Comparison of ENCODE assay signal across 8 cellular contexts in genomic region chr14:24481622-24482324, GRCh38. TPM values are rescaled to one million over a fixed set of nuclear protein-coding genes. Genes with fewer than 3 reads are reported as not detected.
DNase-seq lines count a peak whose midpoint lies in the region; ATAC-seq and TF ChIP-seq lines count a peak whose summit lies in the region.

No MANE protein-coding gene starts in this region.

- H3K4me3 ChIP-seq in AG10803 (ENCODE audit: low read length) (no peak overlapping the region), Peyer's patch (no peak overlapping the region)

- H3K9me3 Mint-ChIP-seq in activated naive CD4-positive, alpha-beta T cell treated with anti-CD3 and anti-CD28 coated beads, Interleukin-2, amount 10 ng/mL, durations not matched to agents 7 days and 5 days = no peaks in the 10 kb centered on the region
- no peaks in the 10 kb centered on the region for H3K9me3 Mint-ChIP-seq in immature natural killer cell

- no peak for TF ChIP-seq POLR2A in Peyer's patch (IDR thresholded peaks at IDR 0.05)

- H3K4me1 ChIP-seq in Peyer's patch = no peaks in the 10 kb centered on the region

- no peaks in the 10 kb centered on the region for H3K9me3 ChIP-seq in Peyer's patch

- H3K27me3 ChIP-seq in Peyer's patch = no peaks in the 10 kb centered on the region

- peak; percentile 48 for ATAC-seq in GM18499 (IDR thresholded peaks at IDR 0.05; ENCODE audit: insufficient read depth, unreplicated experiment)
- peak; percentile 64 for ATAC-seq in HG03103 (IDR thresholded peaks at IDR 0.05; ENCODE audit: low read depth, unreplicated experiment)
- ATAC-seq in HG02840 (IDR thresholded peaks at IDR 0.05; ENCODE audit: low FRiP score, unreplicated experiment) = no peak

- peak overlapping the region; percentile 49 for H3K27ac Mint-ChIP-seq in activated naive CD4-positive, alpha-beta T cell treated with anti-CD3 and anti-CD28 coated beads, Interleukin-2, amount 10 ng/mL, durations not matched to agents 7 days and 5 days
- H3K27ac Mint-ChIP-seq in immature natural killer cell = peak overlapping the region in 4 of 6 donors; percentile 48 to 91 (median 70)

- no peaks in the 10 kb centered on the region for H3K36me3 ChIP-seq in Peyer's patch

- CTCF ChIA-PET in activated naive CD4-positive, alpha-beta T cell treated with anti-CD3 and anti-CD28 coated beads, Interleukin-2, amount 10 ng/mL, durations not matched to agents 7 days and 5 days (lab: Charles Lee) = interaction anchor here (0.7 to 4.1 kb wide), 11 partner anchors 21 to 651 kb away, joined by 3 to 33 read pairs (median 4); partner anchors contain the start of genes GZMB and GZMH

- H3K27me3 Mint-ChIP-seq in activated naive CD4-positive, alpha-beta T cell treated with anti-CD3 and anti-CD28 coated beads, Interleukin-2, amount 10 ng/mL, durations not matched to agents 7 days and 5 days = peaks cover 5% of the 10 kb centered on the region
- peaks cover 0 to 2% (median 2%) of the 10 kb centered on the region in 3 donors for H3K27me3 Mint-ChIP-seq in immature natural killer cell (ENCODE audit: low read depth in 3 of 3)

- H3K36me3 Mint-ChIP-seq in activated naive CD4-positive, alpha-beta T cell treated with anti-CD3 and anti-CD28 coated beads, Interleukin-2, amount 10 ng/mL, durations not matched to agents 7 days and 5 days = peaks cover 1% of the 10 kb centered on the region
- peaks cover 0 to 2% (median 0%) of the 10 kb centered on the region in 3 donors for H3K36me3 Mint-ChIP-seq in immature natural killer cell

- H3K27ac ChIP-seq in Peyer's patch = no peak overlapping the region

- TF ChIP-seq CTCF in AG10803 (conservative IDR thresholded peaks at IDR 0.05; ENCODE audit: low read length) (peak; percentile 57), Peyer's patch (IDR thresholded peaks at IDR 0.05) (peak in 5 of 6 experiments; percentile 36 to 70 (median 62))

- DNase-seq in AG10803 (ENCODE audit: low read depth) (peak; percentile 11), Peyer's patch (peak; percentile 21 to 82 (median 75)), immature natural killer cell (peak; percentile 38 to 56 (median 52))
- peak; percentile 69 for DNase-seq in activated naive CD4-positive, alpha-beta T cell treated with anti-CD3 and anti-CD28 coated beads, Interleukin-2, amount 10 ng/mL, durations not matched to agents 7 days and 5 days
- DNase-seq in stimulated activated CD8-positive, alpha-beta memory T cell treated with anti-CD3 and anti-CD28 coated beads, Interleukin-2, amount 100 ng/mL, for 48 hours (ENCODE audit: low read depth in 2 of 2) = peak; percentile 32 to 50

- peak overlapping the region; percentile 27 for H3K4me3 Mint-ChIP-seq in activated naive CD4-positive, alpha-beta T cell treated with anti-CD3 and anti-CD28 coated beads, Interleukin-2, amount 10 ng/mL, durations not matched to agents 7 days and 5 days
- H3K4me3 Mint-ChIP-seq in immature natural killer cell = peak overlapping the region in 4 of 5 donors; percentile 84 to 91 (median 86)

- H3K4me1 Mint-ChIP-seq in activated naive CD4-positive, alpha-beta T cell treated with anti-CD3 and anti-CD28 coated beads, Interleukin-2, amount 10 ng/mL, durations not matched to agents 7 days and 5 days = peaks cover 27% of the 10 kb centered on the region
- H3K4me1 Mint-ChIP-seq in immature natural killer cell = peaks cover 16 to 30% of the 10 kb centered on the region in 2 donors

RNA-seq across cellular contexts. Expression of gene CMA1, which starts 26.3 kb away (rescaled TPM):
- total RNA-seq in Peyer's patch = not detected
- polyA plus RNA-seq in immature natural killer cell = not detected

RNA-seq across cellular contexts. Expression of gene SDR39U1, which starts 39.2 kb away (rescaled TPM):
- total RNA-seq in Peyer's patch = 10 to 100 TPM; 25.7 to 98.2 (median 48.9) TPM
- 10 to 100 TPM; 62.2 to 91.2 (median 82.6) TPM for polyA plus RNA-seq in immature natural killer cell

RNA-seq across cellular contexts. Expression of gene KHNYN, which starts 52.0 kb away (rescaled TPM):
- 100 to 1,000 TPM in 2 of 4 donors, 10 to 100 TPM in 2; 80.9 to 129 (median 113) TPM for total RNA-seq in Peyer's patch
- polyA plus RNA-seq in immature natural killer cell = 10 to 100 TPM; 12.5 to 28.0 (median 25.6) TPM

RNA-seq across cellular contexts. Expression of gene CBLN3, which starts 52.3 kb away (rescaled TPM):
- total RNA-seq in Peyer's patch = 1 to 10 TPM in 1 of 4 donors, under 1 TPM in 1, not detected in 2; 0.94 to 4.3 TPM
- polyA plus RNA-seq in immature natural killer cell = not detected

Comparison
In these comparisons a context has a peak if more than half of its experiments do, and no peak if none do; other contexts are left out.
1. DNase-seq: peak in every context shown above with its lines; median percentile 75 in Peyer's patch; 69 in activated naive CD4-positive, alpha-beta T cell treated with anti-CD3 and anti-CD28 coated beads, Interleukin-2, amount 10 ng/mL, durations not matched to agents 7 days and 5 days; 52 in immature natural killer cell; 41 in stimulated activated CD8-positive, alpha-beta memory T cell treated with anti-CD3 and anti-CD28 coated beads, Interleukin-2, amount 100 ng/mL, for 48 hours; 11 in AG10803.